In the genomic region with DNA sequence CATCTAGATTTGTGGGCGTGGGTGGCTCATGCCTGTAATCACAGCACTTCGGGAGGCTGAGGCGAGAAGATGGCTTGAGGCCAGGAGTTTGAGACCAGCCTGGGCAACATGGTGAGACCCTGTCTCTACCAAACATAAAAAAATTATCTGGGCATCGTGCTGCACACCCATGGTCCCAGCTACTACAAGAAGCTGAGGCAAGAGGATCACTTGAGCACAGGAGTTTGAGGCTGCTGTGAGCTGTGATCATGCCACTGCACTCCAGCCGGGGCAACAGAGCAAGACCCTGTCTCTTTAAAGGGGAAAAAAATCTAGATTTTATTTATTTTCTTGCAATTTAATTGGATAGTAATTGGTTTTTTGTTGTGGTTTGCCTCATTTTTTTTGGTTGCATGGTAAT, we compare ENCODE assay signal across 23 cellular contexts.
"Had no signal": no experiment of that assay in that cellular context is flagged by ENCODE, and none has a peak within 500 bp of the region (broad histone marks: within the 10 kb centered on the region; RNA-seq: fewer than 3 reads in every experiment).

No MANE protein-coding gene starts in this region.

- ATAC-seq: gastroesophageal sphincter had no signal

- DNase-seq: activated B cell treated with CpG ODN at 0.5 μM for 24 hours; activated CD4-positive, alpha-beta T cell treated with anti-CD3 and anti-CD28 coated beads, Interleukin-2, amount 50 U/mL, for 1 hour; activated CD8-positive, alpha-beta memory T cell treated with anti-CD3 and anti-CD28 coated beads for 24 hours; activated effector memory CD4-positive, alpha-beta T cell treated with Interleukin-2 at 50 U/mL for 16 hours; activated gamma-delta T cell treated with Interleukin-2 at 50 U/mL for 16 hours; activated naive CD4-positive, alpha-beta T cell treated with anti-CD3 and anti-CD28 coated beads, Interleukin-2, amount 50 U/mL, for 16 hours; activated T-cell treated with anti-CD3 and anti-CD28 coated beads, Interleukin-2, amount 50 U/mL, for 4 hours; amniotic stem cell; anterior cingulate cortex; brain microvascular endothelial cell; cortex of kidney; effector CD8-positive, alpha-beta T cell; esophagus squamous epithelium; foreskin melanocyte had no signal

- H3K36me3 ChIP-seq: brain microvascular endothelial cell had no signal

- H3K27me3 Mint-ChIP-seq: activated B cell treated with CpG ODN at 0.5 μM for 24 hours; activated CD8-positive, alpha-beta T cell treated with anti-CD3 and anti-CD28 coated beads for 36 hours; activated naive CD8-positive, alpha-beta T cell; activated T-helper 17 cell treated with anti-CD3 and anti-CD28 coated beads, Interleukin-2, amount 50 U/mL, for 72 hours had no signal

- H3K9me3 ChIP-seq: esophagus squamous epithelium, gastroesophageal sphincter had no signal

- H3K4me1 ChIP-seq: esophagus squamous epithelium had no signal

- H3K4me3 Mint-ChIP-seq: activated B cell treated with CpG ODN at 0.5 μM for 24 hours; activated CD8-positive, alpha-beta T cell treated with anti-CD3 and anti-CD28 coated beads for 36 hours; activated naive CD8-positive, alpha-beta T cell; activated T-cell treated with anti-CD3 and anti-CD28 coated beads, Interleukin-2, amount 50 U/mL, for 4 hours; activated T-helper 17 cell treated with anti-CD3 and anti-CD28 coated beads, Interleukin-2, amount 50 U/mL, for 72 hours had no signal

- FAIRE-seq: astrocyte, bronchial epithelial cell, colon, endometrium had no signal

- H3K4me3 ChIP-seq: esophagus squamous epithelium, gastroesophageal sphincter had no signal

- H3K27ac ChIP-seq: brain microvascular endothelial cell, epithelial cell of prostate, esophagus squamous epithelium, gastroesophageal sphincter had no signal

- H3K9me3 Mint-ChIP-seq: activated B cell treated with CpG ODN at 0.5 μM for 24 hours; activated CD8-positive, alpha-beta T cell treated with anti-CD3 and anti-CD28 coated beads for 36 hours; activated T-cell treated with anti-CD3 and anti-CD28 coated beads, Interleukin-2, amount 50 U/mL, for 4 hours; activated T-helper 17 cell treated with anti-CD3 and anti-CD28 coated beads, Interleukin-2, amount 50 U/mL, for 72 hours had no signal

- H3K27ac Mint-ChIP-seq: activated B cell treated with CpG ODN at 0.5 μM for 24 hours; activated CD8-positive, alpha-beta T cell treated with anti-CD3 and anti-CD28 coated beads for 36 hours; activated naive CD8-positive, alpha-beta T cell; activated T-helper 17 cell treated with anti-CD3 and anti-CD28 coated beads, Interleukin-2, amount 50 U/mL, for 72 hours had no signal

- H3K27me3 ChIP-seq: brain microvascular endothelial cell, esophagus squamous epithelium, gastroesophageal sphincter had no signal
